Comparison of ENCODE assay signal across 11 cellular contexts in genomic region chr6:42429042-42429574, GRCh38. TPM values are rescaled to one million over a fixed set of nuclear protein-coding genes. Genes with fewer than 3 reads are reported as not detected.
DNase-seq lines count a peak whose midpoint lies in the region; ATAC-seq and TF ChIP-seq lines count a peak whose summit lies in the region.
"Had no signal": no experiment of that assay in that cellular context is flagged by ENCODE, and none has a peak within 500 bp of the region (broad histone marks: within the 10 kb centered on the region; RNA-seq: fewer than 3 reads in every experiment).

No MANE protein-coding gene starts in this region.

- TF ChIP-seq CTCF in CD14-positive monocyte (IDR thresholded peaks at IDR 0.05): no peak
- TF ChIP-seq CTCF in HEK293 (tag by site-specific recombination; IDR thresholded peaks at IDR 0.05): no peak
- TF ChIP-seq CTCF in brain (conservative IDR thresholded peaks at IDR 0.05): no peak
- TF ChIP-seq CTCF in natural killer cell (IDR thresholded peaks at IDR 0.05): no peak
- TF ChIP-seq CTCF in Caco-2 (IDR thresholded peaks at IDR 0.05; ENCODE audit: insufficient read depth in 1 of 2, low read depth in 1 of 2, low read length in 1 of 2, severe bottlenecking in 1 of 2, unreplicated experiment in 1 of 2): no peak

- POLR2A ChIA-PET in HEK293 (lab: Yijun Ruan, JAX) (no interaction called here), Caco-2 (lab: Charles Lee) (no interaction called here)

- peaks cover 6 to 8% (median 7%) of the 10 kb centered on the region in 7 donors for H3K9me3 Mint-ChIP-seq in CD14-positive monocyte
- peaks cover 12 to 23% (median 15%) of the 10 kb centered on the region in 5 experiments for H3K9me3 Mint-ChIP-seq in brain
- H3K9me3 Mint-ChIP-seq in natural killer cell: peaks cover 2 to 4% of the 10 kb centered on the region in 2 donors
- H3K9me3 Mint-ChIP-seq in Caco-2 (ENCODE audit: unreplicated experiment): peaks cover 6% of the 10 kb centered on the region

- H3K27ac ChIP-seq in HEK293 (ENCODE audit: extremely low read depth, low read depth, low read length): no peak overlapping the region
- H3K27ac ChIP-seq: PC-9 had no signal

- CTCF ChIA-PET in HEK293 (lab: Yijun Ruan, JAX) (interaction anchor here (1.5 kb wide), 1 partner anchor 103 kb away, joined by 7 read pairs; no protein-coding TSS in a partner anchor), Caco-2 (lab: Charles Lee) (no interaction called here)

- BruUV-seq in Caco-2 (replicated peaks; lab: Mats Ljungman, UMichigan): no TSS peak

- H3K27me3 Mint-ChIP-seq in CD14-positive monocyte (ENCODE audit: low read depth in 3 of 3) (peaks cover 0 to 3% (median 2%) of the 10 kb centered on the region in 3 donors), brain (no peaks in the 10 kb centered on the region), natural killer cell (ENCODE audit: low read depth in 2 of 2) (no peaks in the 10 kb centered on the region), Caco-2 (ENCODE audit: insufficient read depth, unreplicated experiment) (no peaks in the 10 kb centered on the region)

- intact Hi-C loops in CD14-positive monocyte (cut with micrococcal nuclease): no loop called here
- intact Hi-C loops in natural killer cell (cut with micrococcal nuclease): no loop called here
- intact Hi-C loops in Caco-2 (cut with micrococcal nuclease; ENCODE audit: unreplicated experiment): no loop called here

- no peaks in the 10 kb centered on the region for H3K9me3 ChIP-seq in HEK293 (ENCODE audit: control insufficient read depth, insufficient read depth, low read depth, low read length)
- H3K9me3 ChIP-seq in Caco-2: no peaks in the 10 kb centered on the region; the same call in 1 of the 2 replicates

- DNase-seq in CD14-positive monocyte (ENCODE audit: low spot score) (no peak), natural killer cell (no peak), Caco-2 (no peak), SKM-1 (lab: John Stamatoyannopoulos, UW; ENCODE audit: unreplicated experiment) (no peak)
- DNase-seq in central memory CD4-positive, alpha-beta T cell: no peak
- DNase-seq: NCI-H2171; PC-9; stimulated activated CD4-positive, alpha-beta T cell treated with anti-CD3 and anti-CD28 coated beads, Interleukin-1b, Interleukin-23, amount 100 ng/mL, for 48 hours had no signal

- H3K36me3 Mint-ChIP-seq in CD14-positive monocyte (peaks cover 24 to 31% of the 10 kb centered on the region in 2 donors), brain (peaks cover 44% of the 10 kb centered on the region), natural killer cell (peaks cover 11% of the 10 kb centered on the region), Caco-2 (ENCODE audit: insufficient read depth, unreplicated experiment) (peaks cover 9% of the 10 kb centered on the region)

- no peak overlapping the region for H3K4me3 ChIP-seq in HEK293 (ENCODE audit: low read depth, low read length)
- H3K4me3 ChIP-seq in Caco-2 (ENCODE audit: low read depth, low read length): no peak overlapping the region
- H3K4me3 ChIP-seq: PC-9 had no signal

- no peaks in the 10 kb centered on the region for H3K27me3 ChIP-seq in Caco-2 (replicated peaks; ENCODE audit: control insufficient read depth, insufficient read depth, low read length)

- H3K36me3 ChIP-seq in HEK293 (ENCODE audit: control insufficient read depth in 2 of 2, insufficient read depth in 1 of 2, low read length in 2 of 2) (no peaks in the 10 kb centered on the region; a peak in 1 of 3 replicates), Caco-2 (ENCODE audit: control insufficient read depth, insufficient read depth, low read length) (no peaks in the 10 kb centered on the region)

- H3K4me1 Mint-ChIP-seq in CD14-positive monocyte (peaks cover 36% of the 10 kb centered on the region), brain (peaks cover 52% of the 10 kb centered on the region), natural killer cell (peaks cover 48 to 50% of the 10 kb centered on the region in 2 donors), Caco-2 (ENCODE audit: low read depth, unreplicated experiment) (no peaks in the 10 kb centered on the region)

- H3K4me1 ChIP-seq in HEK293 (ENCODE audit: control insufficient read depth, insufficient read depth, low read length): no peaks in the 10 kb centered on the region
- H3K4me1 ChIP-seq in Caco-2: peaks cover 7% of the 10 kb centered on the region; the same call in 1 of the 2 replicates

- peak overlapping the region; percentile 55 to 89 (median 73) for H3K27ac Mint-ChIP-seq in CD14-positive monocyte
- H3K27ac Mint-ChIP-seq in brain: peak overlapping the region; percentile 6 to 84 (median 66)
- peak overlapping the region; percentile 90 to 91 for H3K27ac Mint-ChIP-seq in natural killer cell
- no peak overlapping the region for H3K27ac Mint-ChIP-seq in Caco-2 (ENCODE audit: unreplicated experiment)

- H3K4me3 Mint-ChIP-seq in CD14-positive monocyte (peak overlapping the region in 1 of 2 donors; percentile 48), brain (peak overlapping the region in 1 of 5 experiments; percentile 48), natural killer cell (peak overlapping the region; percentile 83), Caco-2 (ENCODE audit: unreplicated experiment) (no peak overlapping the region)

- ATAC-seq in natural killer cell (peak in 1 of 3 donors; percentile 14), esophagus mucosa (no peak)

TF ChIP-seq in HEK293, 187 proteins besides CTCF, POLR2A, EP300 and RAD21:
- TF ChIP-seq PBX3 (CRISPR knock-in tag; IDR thresholded peaks at IDR 0.05) (no peak), ZNF501 (tag by site-specific recombination; IDR thresholded peaks at IDR 0.05) (no peak), SP2 (tag by site-specific recombination; IDR thresholded peaks at IDR 0.05) (no peak), ZIC2 (tag by site-specific recombination; IDR thresholded peaks at IDR 0.05) (0 out of 2 replicates have a peak, but pooled peaks have one; percentile 6), ZBTB44 (tag by site-specific recombination; IDR thresholded peaks at IDR 0.05) (no peak), SP3 (tag by site-specific recombination; IDR thresholded peaks at IDR 0.05) (no peak), PRDM1 (tag by site-specific recombination; IDR thresholded peaks at IDR 0.05) (peak; percentile 58; the same call in 1 of the 2 replicates), ZFP3 (tag by site-specific recombination; IDR thresholded peaks at IDR 0.05; ENCODE audit: low read depth) (no peak), BCL11B (tag by site-specific recombination; IDR thresholded peaks at IDR 0.05; ENCODE audit: low read depth) (no peak), ZNF426 (tag by site-specific recombination; IDR thresholded peaks at IDR 0.05) (no peak), ZNF560 (tag by site-specific recombination; IDR thresholded peaks at IDR 0.05; ENCODE audit: borderline replicate concordance) (no peak), ZNF146 (tag by site-specific recombination; IDR thresholded peaks at IDR 0.05) (no peak), ZNF416 (tag by site-specific recombination; IDR thresholded peaks at IDR 0.05) (no peak)
- TF ChIP-seq, protein P1, sequence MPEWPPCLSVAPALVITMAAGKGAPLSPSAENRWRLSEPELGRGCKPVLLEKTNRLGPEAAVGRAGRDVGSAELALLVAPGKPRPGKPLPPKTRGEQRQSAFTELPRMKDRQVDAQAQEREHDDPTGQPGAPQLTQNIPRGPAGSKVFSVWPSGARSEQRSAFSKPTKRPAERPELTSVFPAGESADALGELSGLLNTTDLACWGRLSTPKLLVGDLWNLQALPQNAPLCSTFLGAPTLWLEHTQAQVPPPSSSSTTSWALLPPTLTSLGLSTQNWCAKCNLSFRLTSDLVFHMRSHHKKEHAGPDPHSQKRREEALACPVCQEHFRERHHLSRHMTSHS (tag by site-specific recombination; IDR thresholded peaks at IDR 0.05): no peak
- TF ChIP-seq, protein P2, sequence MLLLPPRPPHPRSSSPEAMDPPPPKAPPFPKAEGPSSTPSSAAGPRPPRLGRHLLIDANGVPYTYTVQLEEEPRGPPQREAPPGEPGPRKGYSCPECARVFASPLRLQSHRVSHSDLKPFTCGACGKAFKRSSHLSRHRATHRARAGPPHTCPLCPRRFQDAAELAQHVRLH (tag by site-specific recombination; IDR thresholded peaks at IDR 0.05): no peak
- TF ChIP-seq, protein P3, sequence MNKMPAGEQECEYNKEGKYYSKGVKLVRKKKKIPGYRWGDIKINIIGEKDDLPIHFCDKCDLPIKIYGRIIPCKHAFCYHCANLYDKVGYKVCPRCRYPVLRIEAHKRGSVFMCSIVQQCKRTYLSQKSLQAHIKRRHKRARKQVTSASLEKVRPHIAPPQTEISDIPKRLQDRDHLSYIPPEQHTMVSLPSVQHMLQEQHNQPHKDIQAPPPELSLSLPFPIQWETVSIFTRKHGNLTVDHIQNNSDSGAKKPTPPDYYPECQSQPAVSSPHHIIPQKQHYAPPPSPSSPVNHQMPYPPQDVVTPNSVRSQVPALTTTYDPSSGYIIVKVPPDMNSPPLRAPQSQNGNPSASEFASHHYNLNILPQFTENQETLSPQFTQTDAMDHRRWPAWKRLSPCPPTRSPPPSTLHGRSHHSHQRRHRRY (tag by site-specific recombination; IDR thresholded peaks at IDR 0.05): no peak

RNA-seq across cellular contexts. Expression of gene TRERF1, which starts 22.6 kb away (rescaled TPM):
- 1 to 10 TPM in 1 of 2 donors, under 1 TPM in 1; 0.58 to 2.0 TPM for polyA plus RNA-seq in CD14-positive monocyte
- polyA plus RNA-seq in brain (ENCODE audit: insufficient read depth, low read depth, low replicate concordance): 4.9 TPM
- total RNA-seq in natural killer cell: 10 to 100 TPM; 34.6 to 42.3 (median 38.6) TPM
- 7.3 TPM for total RNA-seq in esophagus mucosa
- 0.39 and 0.49 TPM in 2 replicates for total RNA-seq in Caco-2 (2022)
